ENCODE assay signal across 9 cellular contexts in genomic region chr17:8832711-8833352, GRCh38. TPM values are rescaled to one million over a fixed set of nuclear protein-coding genes. Genes with fewer than 3 reads are reported as not detected.
DNase-seq lines count a peak whose midpoint lies in the region; ATAC-seq and TF ChIP-seq lines count a peak whose summit lies in the region.
"Had no signal": no experiment of that assay in that cellular context is flagged by ENCODE, and none has a peak within 500 bp of the region (broad histone marks: within the 10 kb centered on the region; RNA-seq: fewer than 3 reads in every experiment).

No MANE protein-coding gene starts in this region.

- ATAC-seq in HG02798 (IDR thresholded peaks at IDR 0.05; ENCODE audit: poor library complexity, unreplicated experiment), result no peak
- ATAC-seq in HG02588 (IDR thresholded peaks at IDR 0.05; ENCODE audit: unreplicated experiment), result no peak

- H3K36me3 ChIP-seq in neutrophil (peaks cover 91% of the 10 kb centered on the region), sigmoid colon (no peaks in the 10 kb centered on the region)

- WGBS in sigmoid colon, 2 donors, result 32 to 67% methylated on average over 33 of the region's 33 CpGs

- no peak for TF ChIP-seq POLR2A in sigmoid colon (IDR thresholded peaks at IDR 0.05)

- H3K4me3 ChIP-seq in astrocyte of the spinal cord (ENCODE audit: low read depth, low read length), result no peak overlapping the region
- no peak overlapping the region for H3K4me3 ChIP-seq in neutrophil (ENCODE audit: low read depth in 1 of 2, low read length in 1 of 2)
- H3K4me3 ChIP-seq in sigmoid colon, result no peak overlapping the region
- H3K4me3 ChIP-seq: skin epidermis had no signal

- TF ChIP-seq CTCF in astrocyte of the spinal cord (IDR thresholded peaks at IDR 0.05; ENCODE audit: low read depth, low read length) (peak; percentile 40), neutrophil (IDR thresholded peaks at IDR 0.05) (peak; percentile 70), sigmoid colon (IDR thresholded peaks at IDR 0.05) (peak in 1 of 4 experiments; percentile 25)

- H3K4me1 ChIP-seq in neutrophil (ENCODE audit: control insufficient read depth in 1 of 2, insufficient read depth in 1 of 2, low read depth in 1 of 2, low read length in 1 of 2) (no peaks in the 10 kb centered on the region), sigmoid colon (no peaks in the 10 kb centered on the region)

- no peaks in the 10 kb centered on the region for H3K27me3 ChIP-seq in neutrophil
- peaks cover 0 to 57% (median 19%) of the 10 kb centered on the region in 3 donors for H3K27me3 ChIP-seq in sigmoid colon

- peak; percentile 88 for DNase-seq in DMS 273 (lab: John Stamatoyannopoulos, UW; ENCODE audit: unreplicated experiment)
- DNase-seq in NCI-H1694 (lab: John Stamatoyannopoulos, UW), result peak; percentile 40
- no peak for DNase-seq in astrocyte of the spinal cord (ENCODE audit: low read depth, low spot score)
- no peak for DNase-seq in NCI-H2081 treated with DMSO at 0.1 percent for 48 hours (lab: John Stamatoyannopoulos, UW)
- no peak for DNase-seq in sigmoid colon

- H3K27ac ChIP-seq in neutrophil, result no peak overlapping the region
- H3K27ac ChIP-seq in sigmoid colon, result no peak overlapping the region
- H3K27ac ChIP-seq: skin epidermis had no signal

- intact Hi-C loops in sigmoid colon (cut with DNase I), result no loop called here

- TF ChIP-seq EP300 in sigmoid colon (IDR thresholded peaks at IDR 0.05), result no peak

- in situ Hi-C loops in astrocyte of the spinal cord (cut with HindIII; ENCODE audit: low sequenced_read_pairs), result no loop called here

- H3K9me3 ChIP-seq in neutrophil (no peaks in the 10 kb centered on the region), sigmoid colon (no peaks in the 10 kb centered on the region)

RNA-seq across cellular contexts. Expression of gene MFSD6L, which starts 33.7 kb away (rescaled TPM):
- total RNA-seq in sigmoid colon, result not detected
- polyA plus RNA-seq in sigmoid colon, result 1 to 10 TPM in 2 of 3 donors, under 1 TPM in 1; 0.69 to 4.9 (median 1.2) TPM

RNA-seq across cellular contexts. Expression of gene PIK3R6, which starts 34.6 kb away (rescaled TPM):
- total RNA-seq in sigmoid colon, result 1 to 10 TPM in 1 of 4 donors, under 1 TPM in 1, not detected in 2; 0.54 to 1.1 TPM
- polyA plus RNA-seq in sigmoid colon, result 1 to 10 TPM in 1 of 3 donors, under 1 TPM in 2; 0.69 to 1.2 (median 0.77) TPM

Comparison
In these comparisons a context has a peak if more than half of its experiments do, and no peak if none do; other contexts are left out.
1. DNase-seq: peak in DMS 273 (single experiment) and NCI-H1694 (single experiment); none in astrocyte of the spinal cord (single experiment), NCI-H2081 treated with DMSO at 0.1 percent for 48 hours (single experiment) and sigmoid colon (single experiment).